14 cellular contexts compared by ENCODE assay signal in genomic region chr22:44330727-44331660, GRCh38. TPM values are rescaled to one million over a fixed set of nuclear protein-coding genes. Genes with fewer than 3 reads are reported as not detected.
A peak's percentile ranks its signal among the peaks of the same experiment; 100 is the strongest.
DNase-seq lines count a peak whose midpoint lies in the region; ATAC-seq, FAIRE-seq and TF ChIP-seq lines count a peak whose summit lies in the region.
"Had no signal": no experiment of that assay in that cellular context is flagged by ENCODE, and none has a peak within 500 bp of the region (broad histone marks: within the 10 kb centered on the region; RNA-seq: fewer than 3 reads in every experiment).

No MANE protein-coding gene starts in this region.

- H4K8ac ChIP-seq in H1 (ENCODE audit: extremely low read depth, insufficient read depth, low read length): peak overlapping the region; percentile 97

- no peak overlapping the region for H2BK15ac ChIP-seq in H1 (ENCODE audit: low read length)

- H2BK12ac ChIP-seq in H1 (ENCODE audit: low read depth, low read length): no peak overlapping the region

- no peak overlapping the region for H2BK120ac ChIP-seq in H1 (replicated peaks; ENCODE audit: low read depth, low read length)

- H3K9me3 Mint-ChIP-seq in activated CD4-positive, alpha-beta T cell treated with anti-CD3 and anti-CD28 coated beads for 36 hours (ENCODE audit: low read depth): no peaks in the 10 kb centered on the region
- H3K9me3 Mint-ChIP-seq: activated T-helper 2 cell treated with anti-CD3 and anti-CD28 coated beads, Interferon-gamma antibody, Interleukin-2, Interleukin-4, amounts not matched to agents 10 μg/mL and 5 μg/mL and 100 μg/mL, durations not matched to agents 14 hours and 24 hours and 36 hours; CD8-positive, alpha-beta memory T cell; stimulated activated naive CD8-positive, alpha-beta T cell treated with anti-CD3 and anti-CD28 coated beads, Interleukin-15, Interleukin-2, amounts not matched to agents 100 ng/mL and 50 ng/mL, for 24 hours had no signal

- H3K9me3 ChIP-seq in A549 (no peaks in the 10 kb centered on the region), HAP-1 (no peaks in the 10 kb centered on the region), H1 (ENCODE audit: insufficient read depth in 2 of 2, low read depth in 1 of 2, low read length in 1 of 2) (no peaks in the 10 kb centered on the region), neural cell (ENCODE audit: low read length) (no peaks in the 10 kb centered on the region)

- peaks cover 18% of the 10 kb centered on the region for H3K4me1 Mint-ChIP-seq in activated CD4-positive, alpha-beta T cell treated with anti-CD3 and anti-CD28 coated beads for 36 hours

- H3K27me3 ChIP-seq in HAP-1 (ENCODE audit: low read depth): peaks cover 24% of the 10 kb centered on the region
- H3K27me3 ChIP-seq in H1 (replicated peaks in 1 of 4; ENCODE audit: control insufficient read depth in 3 of 4, extremely low read depth in 1 of 4, insufficient read depth in 3 of 4, low read length in 3 of 4): peaks cover 0 to 43% (median 27%) of the 10 kb centered on the region in 4 experiments; a peak in 6 of 7 replicates
- peaks cover 25% of the 10 kb centered on the region for H3K27me3 ChIP-seq in neural cell (ENCODE audit: insufficient read depth, low read depth, low read length)
- H3K27me3 ChIP-seq in foreskin keratinocyte: peaks cover 75% of the 10 kb centered on the region

- no peak overlapping the region for H4K5ac ChIP-seq in H1 (ENCODE audit: insufficient read length, low read depth, low read length)

- in situ Hi-C loops in HAP-1 (cut with MboI; ENCODE audit: low sequenced_read_pairs): no loop called here
- in situ Hi-C loops in GM13976 (cut with MboI; ENCODE audit: low sequenced_read_pairs, unreplicated experiment): no loop called here

- H3K4me3 ChIP-seq in A549: peak overlapping the region; percentile 58
- H3K4me3 ChIP-seq in HAP-1: peak overlapping the region; percentile 33
- H3K4me3 ChIP-seq in H1 (ENCODE audit: extremely low read depth in 1 of 4, insufficient read depth in 2 of 4, low read depth in 3 of 4, low read length in 4 of 4): peak overlapping the region; percentile 50 to 76 (median 54)
- peak overlapping the region; percentile 88 for H3K4me3 ChIP-seq in neural cell (ENCODE audit: low read length)

- H3K79me2 ChIP-seq in H1 (ENCODE audit: control insufficient read depth in 1 of 2, insufficient read depth in 2 of 2, low read length in 2 of 2) (no peaks in the 10 kb centered on the region), neural cell (replicated peaks; ENCODE audit: insufficient read depth, low read length) (no peaks in the 10 kb centered on the region)

- no peak overlapping the region for H3K14ac ChIP-seq in H1 (ENCODE audit: insufficient read length)

- H2BK20ac ChIP-seq in H1 (ENCODE audit: low read length): no peak overlapping the region

- H4K20me1 ChIP-seq in H1 (replicated peaks in 1 of 2; ENCODE audit: control insufficient read depth in 1 of 2, insufficient read depth in 2 of 2, low read length in 2 of 2) (peaks cover 0 to 12% of the 10 kb centered on the region in 2 experiments), neural cell (ENCODE audit: insufficient read depth) (no peaks in the 10 kb centered on the region)

- no peak overlapping the region for H3K4ac ChIP-seq in H1 (replicated peaks; ENCODE audit: insufficient read length, low read depth, low read length)

- H3K36me3 ChIP-seq in HAP-1 (replicated peaks) (no peaks in the 10 kb centered on the region), H1 (ENCODE audit: control insufficient read depth in 2 of 4, insufficient read depth in 4 of 4, low read length in 3 of 4) (no peaks in the 10 kb centered on the region), neural cell (ENCODE audit: insufficient read depth, low read length) (no peaks in the 10 kb centered on the region)

- ATAC-seq in A549 (no peak), foreskin keratinocyte (no peak)
- ATAC-seq in activated CD4-positive, alpha-beta T cell treated with anti-CD3 and anti-CD28 coated beads for 36 hours: no peak
- ATAC-seq: PC-3 had no signal

- TF ChIP-seq CTCF in A549 (IDR thresholded peaks at IDR 0.05) (no peak), H1 (IDR thresholded peaks at IDR 0.05; ENCODE audit: control extremely low read depth in 1 of 3, insufficient read depth in 1 of 3, low read depth in 1 of 3, low read length in 3 of 3) (no peak), neural cell (IDR thresholded peaks at IDR 0.05; ENCODE audit: poor library complexity, severe bottlenecking) (no peak), foreskin keratinocyte (conservative IDR thresholded peaks at IDR 0.05) (no peak), GM13976 (IDR thresholded peaks at IDR 0.05; ENCODE audit: borderline replicate concordance, control extremely low read depth, extremely low read depth, insufficient read depth, missing control alignments) (no peak)

- DNase-seq in A549 (ENCODE audit: low read depth in 1 of 2, low spot score in 1 of 2) (no peak), HAP-1 (ENCODE audit: low spot score in 2 of 2) (peak in 1 of 2 experiments; percentile 42), H1 (ENCODE audit: low read depth in 1 of 2, low spot score in 2 of 2) (peak in 1 of 2 experiments; percentile 77), foreskin keratinocyte (no peak), GM13976 (ENCODE audit: low spot score) (no peak)
- no peak for DNase-seq in stimulated activated naive CD4-positive, alpha-beta T cell (lab: John Stamatoyannopoulos, UW)
- no peak for DNase-seq in activated CD4-positive, alpha-beta T cell treated with anti-CD3 and anti-CD28 coated beads for 36 hours
- DNase-seq: CD8-positive, alpha-beta memory T cell; effector memory CD4-positive, alpha-beta T cell had no signal

- peaks cover 52% of the 10 kb centered on the region for H3K27me3 Mint-ChIP-seq in activated CD4-positive, alpha-beta T cell treated with anti-CD3 and anti-CD28 coated beads for 36 hours

- H3K4me2 ChIP-seq in A549 (peak overlapping the region; percentile 96), H1 (ENCODE audit: insufficient read depth in 1 of 2, low read depth in 2 of 2, low read length in 2 of 2) (peak overlapping the region; percentile 84 to 99), neural cell (ENCODE audit: low read length) (peak overlapping the region; percentile 51)

- FAIRE-seq in A549 (lab: Jason Lieb, UNC): no peak
- FAIRE-seq in H1 (lab: Jason Lieb, UNC): no peak

- H2AFZ ChIP-seq in H1 (ENCODE audit: low read length) (peak overlapping the region; percentile 3; the same call in 1 of the 2 replicates), neural cell (ENCODE audit: low read depth, low read length) (peak overlapping the region; percentile 51)

- peaks cover 16% of the 10 kb centered on the region; the same call in 2 of the 3 replicates for H3K4me1 ChIP-seq in A549
- no peaks in the 10 kb centered on the region for H3K4me1 ChIP-seq in HAP-1
- peaks cover 0 to 28% (median 13%) of the 10 kb centered on the region in 4 experiments; a peak in 6 of 7 replicates for H3K4me1 ChIP-seq in H1 (replicated peaks in 1 of 4; ENCODE audit: control insufficient read depth in 3 of 4, insufficient read depth in 4 of 4, low read length in 3 of 4)
- no peaks in the 10 kb centered on the region for H3K4me1 ChIP-seq in foreskin keratinocyte

- TF ChIP-seq RAD21 in A549 (conservative IDR thresholded peaks at IDR 0.05 in 1 of 2, IDR thresholded peaks at IDR 0.05 in 1 of 2) (no peak), H1 (IDR thresholded peaks at IDR 0.05 in 1 of 2, conservative IDR thresholded peaks at IDR 0.05 in 1 of 2; ENCODE audit: low read depth in 2 of 2, low read length in 2 of 2) (no peak), neural cell (conservative IDR thresholded peaks at IDR 0.05) (peak; percentile 28)

- H3K23ac ChIP-seq in H1 (ENCODE audit: insufficient read length): no peak overlapping the region

- no peaks in the 10 kb centered on the region; the same call in 1 of the 2 replicates for H3K79me1 ChIP-seq in H1 (ENCODE audit: low read depth, low read length)

- CTCF ChIA-PET in A549 (lab: Yijun Ruan, JAX) (interaction anchor here (0.6 to 1.7 kb wide), 3 partner anchors 279 to 338 kb away, joined by 3 to 7 read pairs (median 5); no protein-coding TSS in a partner anchor), H1 (lab: Charles Lee; ENCODE audit: partially characterized antibody) (interaction anchor here (0.6 to 1.7 kb wide), 13 partner anchors 8 to 338 kb away, joined by 3 to 7 read pairs (median 3); no protein-coding TSS in a partner anchor)
- CTCF ChIA-PET in activated CD4-positive, alpha-beta T cell treated with anti-CD3 and anti-CD28 coated beads for 36 hours (lab: Charles Lee): no interaction called here

- H3K9me2 ChIP-seq in neural cell (ENCODE audit: insufficient read depth, low read length): no peaks in the 10 kb centered on the region

- intact Hi-C loops in activated CD4-positive, alpha-beta T cell treated with anti-CD3 and anti-CD28 coated beads for 36 hours (cut with DNase I, micrococcal nuclease): loop anchor here in 1 of 2 experiments (10.0 kb wide), 2 partner anchors 234 to 294 kb away; no protein-coding TSS in a partner anchor

- no peaks in the 10 kb centered on the region for H3F3A ChIP-seq in neural cell (ENCODE audit: insufficient read depth, low read length, poor library complexity, severe bottlenecking)

- 62% methylated on average over 30 of the region's 105 CpGs for WGBS in A549 (ENCODE audit: missing lambda C conversion rate)
- WGBS in H1 (ENCODE audit: extremely low coverage in 1 of 2, insufficient coverage in 1 of 2, insufficient read length in 1 of 2, insufficient replicate concordance in 2 of 2, low coverage in 1 of 2, low lambda C conversion rate in 2 of 2, missing lambda C conversion rate in 1 of 2), 2 experiments: 2% methylated on average over 28 of the region's 105 CpGs; no CpG with 5 or more reads in 1 of the 2 experiments

- no peak overlapping the region for H3K4me3 Mint-ChIP-seq in activated CD4-positive, alpha-beta T cell treated with anti-CD3 and anti-CD28 coated beads for 36 hours

- no peak overlapping the region for H2AK5ac ChIP-seq in H1 (ENCODE audit: low read depth, low read length)

- H3K56ac ChIP-seq in H1 (replicated peaks; ENCODE audit: insufficient read length, low read depth, low read length): no peak overlapping the region

- H3K36me3 Mint-ChIP-seq in activated CD4-positive, alpha-beta T cell treated with anti-CD3 and anti-CD28 coated beads for 36 hours (ENCODE audit: low read depth): no peaks in the 10 kb centered on the region
- H3K36me3 Mint-ChIP-seq: CD8-positive, alpha-beta memory T cell had no signal

- no peak overlapping the region for H4K91ac ChIP-seq in H1 (replicated peaks; ENCODE audit: insufficient read length, low read length)

- peak overlapping the region; percentile 71; the same call in 1 of the 2 replicates for H3K18ac ChIP-seq in H1 (ENCODE audit: extremely low read depth, low read length)

- POLR2A ChIA-PET in A549 (lab: Yijun Ruan, JAX) (no interaction called here), H1 (lab: Charles Lee; ENCODE audit: partially characterized antibody) (interaction anchor here (0.7 to 2.6 kb wide), 7 partner anchors 10 to 954 kb away, joined by 3 to 8 read pairs (median 3); no protein-coding TSS in a partner anchor)
- POLR2A ChIA-PET in activated CD4-positive, alpha-beta T cell treated with anti-CD3 and anti-CD28 coated beads for 36 hours (lab: Charles Lee): interaction anchor here (0.6 kb wide), 1 partner anchor 347 kb away, joined by 3 read pairs; no protein-coding TSS in a partner anchor

- H3K27ac Mint-ChIP-seq in activated CD4-positive, alpha-beta T cell treated with anti-CD3 and anti-CD28 coated beads for 36 hours: no peak overlapping the region
- H3K27ac Mint-ChIP-seq: activated T-helper 2 cell treated with anti-CD3 and anti-CD28 coated beads, Interferon-gamma antibody, Interleukin-2, Interleukin-4, amounts not matched to agents 10 μg/mL and 5 μg/mL and 100 μg/mL, durations not matched to agents 14 hours and 24 hours and 36 hours; stimulated activated naive CD8-positive, alpha-beta T cell treated with anti-CD3 and anti-CD28 coated beads, Interleukin-15, Interleukin-2, amounts not matched to agents 100 ng/mL and 50 ng/mL, for 24 hours had no signal

- H3K23me2 ChIP-seq in H1 (ENCODE audit: low read depth, low read length): peaks cover 33% of the 10 kb centered on the region

- H3K27ac ChIP-seq in A549 (peak overlapping the region; percentile 70 to 98), H1 (ENCODE audit: low read depth, low read length) (no peak overlapping the region; the same call in 1 of the 2 replicates), neural cell (ENCODE audit: low read length) (no peak overlapping the region), foreskin keratinocyte (no peak overlapping the region)
- H3K27ac ChIP-seq: VCaP had no signal

- H3K9ac ChIP-seq in H1 (replicated peaks in 1 of 4; ENCODE audit: extremely low read depth in 1 of 4, low read depth in 3 of 4, low read length in 3 of 4): peak overlapping the region; percentile 13 to 69 (median 40); a peak in 3 of 7 replicates
- peak overlapping the region; percentile 77 for H3K9ac ChIP-seq in neural cell (ENCODE audit: low read length)

- H2BK5ac ChIP-seq in H1 (ENCODE audit: low read depth, low read length): no peak overlapping the region

- TF ChIP-seq EP300 in A549 (IDR thresholded peaks at IDR 0.05) (no peak), H1 (IDR thresholded peaks at IDR 0.05; ENCODE audit: borderline replicate concordance in 1 of 2, low read depth in 2 of 2, low read length in 2 of 2) (no peak), neural cell (conservative IDR thresholded peaks at IDR 0.05; ENCODE audit: poor library complexity, severe bottlenecking) (no peak)

- TF ChIP-seq POLR2A in A549 (IDR thresholded peaks at IDR 0.05; ENCODE audit: low read length) (no peak), H1 (IDR thresholded peaks at IDR 0.05; ENCODE audit: control extremely low read depth in 1 of 2, low read depth in 2 of 2, low read length in 2 of 2) (no peak; a peak in 1 of 3 replicates)

RNA-seq across cellular contexts. Expression of gene SHISAL1, which starts 18.2 kb away (rescaled TPM):
- polyA plus RNA-seq in A549 (2011; rRNA removed) (0.61 and 0.79 TPM in 2 replicates), A549 (2017; fragmentation: RNase III; extraction: RNeasy Plus Mini Kit Qiagen cat#74134 plus additional on column Dnase treatment) (1.9 to 2.4 TPM (median 2.2 TPM) in 3 replicates), H1 (2011; rRNA removed) (2.4 and 3.7 TPM in 2 replicates), neural cell (15.4 and 21.6 TPM in 2 replicates), foreskin keratinocyte (0.01 TPM in 1 of 2 replicates, not detected in the other)
- polyA plus RNA-seq in A549 (2012; cell fraction: cytosol; rRNA removed): 0.56 and 0.80 TPM in 2 replicates
- polyA plus RNA-seq in A549 (2012; cell fraction: nucleus; rRNA removed): 0.74 and 0.80 TPM in 2 replicates
- polyA minus RNA-seq in A549 (2011; rRNA and poly(A)+ RNA removed): 1.3 and 1.4 TPM in 2 replicates
- 5.4 and 5.8 TPM in 2 replicates for total RNA-seq in H1 (2021; fragmentation: NEBNext Ultra II Directional; extraction: Animal tissue kit (Norgen Biotek cat#: 25700))
- polyA plus RNA-seq in H1 (2011; cell fraction: cytosol; rRNA removed): 2.7 TPM
- 3.0 TPM for polyA plus RNA-seq in H1 (2011; cell fraction: nucleus; rRNA removed)
- 4.3 to 5.6 TPM (median 5.0 TPM) in 4 replicates for polyA plus RNA-seq in H1 (2012, experiment 1 of 2)
- 3.5 TPM for polyA plus RNA-seq in H1 (2012, experiment 2 of 2)
- 2.3 TPM for polyA plus RNA-seq in H1 (2013, experiment 1 of 2)
- 2.5 TPM for polyA plus RNA-seq in H1 (2013, experiment 2 of 2)
- 7.7 and 11.4 TPM in 2 replicates for polyA minus RNA-seq in H1 (2011; rRNA and poly(A)+ RNA removed)
- polyA minus RNA-seq in H1 (2011; cell fraction: cytosol; rRNA and poly(A)+ RNA removed): 2.6 TPM
- 2.2 TPM for polyA minus RNA-seq in H1 (2011; cell fraction: nucleus; rRNA and poly(A)+ RNA removed)
- polyA minus RNA-seq in neural cell: 34.1 and 38.3 TPM in 2 replicates
- total RNA-seq in foreskin keratinocyte: 0.03 TPM in 1 of 2 replicates, not detected in the other
- total RNA-seq in activated CD4-positive, alpha-beta T cell treated with anti-CD3 and anti-CD28 coated beads for 36 hours: not detected
- total RNA-seq: activated T-helper 2 cell treated with anti-CD3 and anti-CD28 coated beads, Interferon-gamma antibody, Interleukin-2, Interleukin-4, amounts not matched to agents 10 μg/mL and 5 μg/mL and 100 μg/mL, durations not matched to agents 14 hours and 24 hours and 36 hours; CD8-positive, alpha-beta memory T cell had no signal
- polyA plus RNA-seq: CD8-positive, alpha-beta memory T cell had no signal

Comparison
In these comparisons a context has a peak if more than half of its experiments do, and no peak if none do; other contexts are left out.
1. H3K27ac ChIP-seq: peak in A549 (2 of 2); none in H1 (single experiment), neural cell (single experiment) and foreskin keratinocyte (single experiment).
2. H3K4me3 ChIP-seq: peak in every context shown above with its lines; median percentile 88 in neural cell; 58 in A549; 54 in H1; 33 in HAP-1.
3. Of the 18 proteins assayed by ChIP-seq in both H1 and A549: peak only in H1: JUN, MAX and PHF8; only in A549: none; in both: none; in neither: 15.
4. Peak in every context shown above with its lines, with median percentiles within 50 percentile points of each other: H3K4me2 ChIP-seq.